Comparison of ENCODE assay signal across 4 cellular contexts in the genomic region with DNA sequence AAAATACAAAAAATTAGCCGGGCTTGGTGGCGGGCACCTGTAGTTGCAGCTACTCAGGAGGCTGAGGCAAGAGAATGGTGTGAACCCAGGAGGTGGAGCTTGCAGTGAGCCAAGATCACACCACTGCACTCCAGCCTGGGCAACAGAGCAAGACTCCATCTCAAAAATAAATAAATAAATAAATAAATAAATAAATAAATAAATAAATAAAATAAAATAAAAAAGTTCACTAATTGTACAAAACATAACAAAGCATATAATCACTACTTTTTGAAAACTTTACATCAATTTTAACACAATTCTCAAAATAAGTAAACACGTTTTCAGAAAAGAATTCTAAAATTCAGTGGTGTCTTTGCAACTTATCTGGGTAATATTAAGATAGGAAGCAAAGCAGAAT.
A peak's percentile ranks its signal among the peaks of the same experiment; 100 is the strongest.
DNase-seq lines count a peak whose midpoint lies in the region; ATAC-seq, FAIRE-seq and TF ChIP-seq lines count a peak whose summit lies in the region.
"Not testable (repeated sequence)": the region's sequence is repeated elsewhere in the genome, so short reads cannot be mapped to it uniquely, and the experiment has no call there.

No MANE protein-coding gene starts in this region.

- H3K27ac ChIP-seq in A549; HEK293 (ENCODE audit: extremely low read depth, low read depth, low read length): not testable (repeated sequence)

- TF ChIP-seq EP300 in A549 (IDR thresholded peaks at IDR 0.05), result not testable (repeated sequence)

- H3K36me3 ChIP-seq in HEK293 (ENCODE audit: control insufficient read depth in 2 of 2, insufficient read depth in 1 of 2, low read length in 2 of 2), result not testable (repeated sequence)

- TF ChIP-seq POLR2A in A549 (IDR thresholded peaks at IDR 0.05; ENCODE audit: low read length), result not testable (repeated sequence)

- not testable (repeated sequence) for H3K27ac Mint-ChIP-seq in WTC11

- POLR2A ChIA-PET in A549 (lab: Yijun Ruan, JAX); HEK293 (lab: Yijun Ruan, JAX); WTC11 (lab: Charles Lee): not testable (repeated sequence)

- H3K9me3 Mint-ChIP-seq in WTC11, result not testable (repeated sequence)

- TF ChIP-seq CTCF in A549 (IDR thresholded peaks at IDR 0.05); HEK293 (tag by site-specific recombination; IDR thresholded peaks at IDR 0.05); WTC11 (IDR thresholded peaks at IDR 0.05): not testable (repeated sequence)

- DNase-seq in A549 (ENCODE audit: low read depth in 1 of 2, low spot score in 1 of 2); WTC11 (ENCODE audit: low spot score): not testable (repeated sequence)

- CTCF ChIA-PET in A549 (lab: Yijun Ruan, JAX), result interaction anchor here (0.6 kb wide), 1 partner anchor 122 kb away, joined by 3 read pairs; no protein-coding TSS in a partner anchor
- CTCF ChIA-PET in HEK293 (lab: Yijun Ruan, JAX); WTC11 (lab: Charles Lee): not testable (repeated sequence)

- H3K9me3 ChIP-seq in A549; HEK293 (ENCODE audit: control insufficient read depth, insufficient read depth, low read depth, low read length): not testable (repeated sequence)

- WGBS in A549 (ENCODE audit: missing lambda C conversion rate), result 65% methylated on average over 3 of the region's 3 CpGs

- not testable (repeated sequence) for H3K4me1 ChIP-seq in A549; HEK293 (ENCODE audit: control insufficient read depth, insufficient read depth, low read length)

- H3K4me2 ChIP-seq in A549, result not testable (repeated sequence)

- not testable (repeated sequence) for H3K27me3 Mint-ChIP-seq in WTC11 (ENCODE audit: low read depth)

- not testable (repeated sequence) for H3K4me1 Mint-ChIP-seq in WTC11

- not testable (repeated sequence) for H3K4me3 Mint-ChIP-seq in WTC11

- not testable (repeated sequence) for ATAC-seq in A549, WTC11

- TF ChIP-seq RAD21 in A549 (conservative IDR thresholded peaks at IDR 0.05 in 1 of 2, IDR thresholded peaks at IDR 0.05 in 1 of 2), result not testable (repeated sequence)

- peak; percentile 62 for FAIRE-seq in A204.1 (lab: Jason Lieb, UNC)
- FAIRE-seq in A549 (lab: Jason Lieb, UNC), result not testable (repeated sequence)

- not testable (repeated sequence) for H3K4me3 ChIP-seq in A549; HEK293 (ENCODE audit: low read depth, low read length)

- not testable (repeated sequence) for H3K36me3 Mint-ChIP-seq in WTC11

TF ChIP-seq in A549, 52 proteins besides CTCF, POLR2A, EP300 and RAD21:
- TF ChIP-seq ZC3H11A (IDR thresholded peaks at IDR 0.05), result peak; percentile 42

TF ChIP-seq in HEK293, 187 proteins besides CTCF, POLR2A, EP300 and RAD21 (continues in another document):
- TF ChIP-seq SP3 (tag by site-specific recombination; IDR thresholded peaks at IDR 0.05) (0 out of 2 replicates have a peak, but pooled peaks have one; percentile 18), ZNF501 (tag by site-specific recombination; IDR thresholded peaks at IDR 0.05) (0 out of 2 replicates have a peak, but pooled peaks have one; percentile 67), ZBTB1 (tag by site-specific recombination; IDR thresholded peaks at IDR 0.05) (0 out of 2 replicates have a peak, but pooled peaks have one; percentile 31), ZNF426 (tag by site-specific recombination; IDR thresholded peaks at IDR 0.05) (peak; percentile 96), ZBTB8A (tag by site-specific recombination; IDR thresholded peaks at IDR 0.05) (peak; percentile 84), ZBTB21 (tag by site-specific recombination; IDR thresholded peaks at IDR 0.05) (0 out of 2 replicates have a peak, but pooled peaks have one; percentile 43), ZNF266 (tag by site-specific recombination; IDR thresholded peaks at IDR 0.05; ENCODE audit: low read depth) (peak; percentile 48; the same call in 1 of the 2 replicates), ZNF140 (tag by site-specific recombination; IDR thresholded peaks at IDR 0.05) (peak; percentile 82)

TF ChIP-seq in WTC11, 78 proteins besides CTCF, POLR2A, EP300 and RAD21:
- peak; percentile 20; the same call in 1 of the 2 replicates for TF ChIP-seq HMGA2 (CRISPR knock-in tag; IDR thresholded peaks at IDR 0.05)
TF ChIP-seq in WTC11: peak in this region for 1; not testable (repeated sequence) for 77.
